ENCODE assay signal across 19 cellular contexts in the genomic region with DNA sequence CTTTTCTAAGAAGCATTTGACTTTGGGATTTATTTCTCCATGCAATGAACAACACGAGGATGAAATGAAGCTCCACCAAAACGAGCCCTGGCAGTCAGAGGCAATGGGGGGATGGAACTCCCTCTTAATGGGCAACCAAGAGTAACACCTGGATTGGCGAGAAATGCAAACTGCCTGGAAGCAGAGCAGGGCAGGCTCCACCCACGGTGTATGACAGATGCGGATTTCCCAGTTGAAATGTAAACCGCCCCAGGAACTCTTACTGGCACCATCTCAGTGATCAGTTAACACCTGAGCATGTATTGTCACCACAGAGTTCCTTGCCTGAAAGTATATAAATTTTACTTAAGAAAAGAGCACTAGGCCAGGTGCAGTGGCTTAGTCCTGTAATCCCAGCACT. TPM values are rescaled to one million over a fixed set of nuclear protein-coding genes. Genes with fewer than 3 reads are reported as not detected.
"Had no signal": no experiment of that assay in that cellular context is flagged by ENCODE, and none has a peak within 500 bp of the region (broad histone marks: within the 10 kb centered on the region; RNA-seq: fewer than 3 reads in every experiment).

No MANE protein-coding gene starts in this region.

- H3K36me3 ChIP-seq: MG63 had no signal

- H3K4me3 ChIP-seq: MG63 had no signal

- H3K27me3 ChIP-seq: MG63 had no signal

- H3K9me3 ChIP-seq: MG63, SK-N-SH had no signal

- H3K27ac ChIP-seq: RWPE1 had no signal

- DNase-seq: IMR-90, Karpas-422, KG1, MG63, NCI-H1092, NCI-H1105 treated with DMSO at 0.1 percent for 48 hours, NCI-H1417 treated with DMSO at 0.1 percent for 48 hours, NCI-H146, NCI-H1694 treated with DMSO at 0.1 percent for 48 hours, NCI-H1930, NCI-H2081 treated with DMSO at 0.1 percent for 48 hours, NCI-H2227 treated with DMSO at 0.1 percent for 48 hours, NCI-H82, SHP77, SK-N-SH, SW 1271, T-cell had no signal

RNA-seq across cellular contexts. Expression of a gene that starts 47.3 kb away (rescaled TPM):
- polyA plus RNA-seq: HepG2 had no signal
